ENCODE assay signal across 9 cellular contexts in genomic region chr16:66511615-66512500, GRCh38. TPM values are rescaled to one million over a fixed set of nuclear protein-coding genes. Genes with fewer than 3 reads are reported as not detected.
DNase-seq lines count a peak whose midpoint lies in the region; ATAC-seq and TF ChIP-seq lines count a peak whose summit lies in the region.
"Had no signal": no experiment of that assay in that cellular context is flagged by ENCODE, and none has a peak within 500 bp of the region (broad histone marks: within the 10 kb centered on the region; RNA-seq: fewer than 3 reads in every experiment).

No MANE protein-coding gene starts in this region.

- H3K79me2 ChIP-seq in hepatocyte = no peaks in the 10 kb centered on the region

- H3K9me3 ChIP-seq in hepatocyte (ENCODE audit: low read depth) = no peaks in the 10 kb centered on the region
- no peaks in the 10 kb centered on the region for H3K9me3 ChIP-seq in suprapubic skin

- no peak for TF ChIP-seq POLR2A in suprapubic skin (IDR thresholded peaks at IDR 0.05)

- H3K4me2 ChIP-seq in hepatocyte = no peak overlapping the region
- H3K4me2 ChIP-seq: KMS-11 had no signal

- H2AFZ ChIP-seq in hepatocyte = no peak overlapping the region

- TF ChIP-seq CTCF in hepatocyte (IDR thresholded peaks at IDR 0.05; ENCODE audit: poor library complexity) = no peak
- TF ChIP-seq CTCF in suprapubic skin (IDR thresholded peaks at IDR 0.05) = peak in 1 of 2 donors; percentile 15

- no peak for ATAC-seq in GM21526 (IDR thresholded peaks at IDR 0.05; ENCODE audit: low FRiP score, unreplicated experiment)
- no peak for ATAC-seq in HG02623 (IDR thresholded peaks at IDR 0.05; ENCODE audit: unreplicated experiment)

- H4K20me1 ChIP-seq in hepatocyte (ENCODE audit: insufficient read depth, poor library complexity, severe bottlenecking) = no peaks in the 10 kb centered on the region

- no peak for TF ChIP-seq EP300 in suprapubic skin (IDR thresholded peaks at IDR 0.05)

- H3K27me3 ChIP-seq in hepatocyte (no peaks in the 10 kb centered on the region), suprapubic skin (no peaks in the 10 kb centered on the region)

- no peaks in the 10 kb centered on the region for H3K9me2 ChIP-seq in hepatocyte (replicated peaks; ENCODE audit: insufficient read depth)

- peaks cover 5% of the 10 kb centered on the region for H3K4me1 ChIP-seq in hepatocyte (ENCODE audit: insufficient read depth)
- H3K4me1 ChIP-seq in suprapubic skin = peaks cover 81% of the 10 kb centered on the region

- no peaks in the 10 kb centered on the region for H3K36me3 ChIP-seq in hepatocyte (replicated peaks; ENCODE audit: insufficient read depth, low read depth)
- H3K36me3 ChIP-seq in suprapubic skin = peaks cover 7% of the 10 kb centered on the region

- H3K4me3 ChIP-seq in hepatocyte (no peak overlapping the region), suprapubic skin (no peak overlapping the region)

- H3K27ac ChIP-seq in adipose tissue (ENCODE audit: low read depth, low read length) (peak overlapping the region; percentile 69), hepatocyte (peak overlapping the region; percentile 37), suprapubic skin (peak overlapping the region; percentile 66)
- H3K27ac ChIP-seq: KMS-11 had no signal

- WGBS in adipose tissue, 3 donors = 49 to 59% (median 57%) methylated on average over 13 of the region's 13 CpGs
- 73% methylated on average over 13 of the region's 13 CpGs for WGBS in hepatocyte (ENCODE audit: low lambda C conversion rate, missing lambda C conversion rate)
- WGBS in suprapubic skin = 30% methylated on average over 13 of the region's 13 CpGs

- DNase-seq in HT1080 (ENCODE audit: low read depth) (peak; percentile 50), hepatocyte (ENCODE audit: low spot score) (no peak), suprapubic skin (ENCODE audit: low spot score in 2 of 2) (no peak), NCI-H524 treated with DMSO at 0.1 percent for 48 hours (lab: John Stamatoyannopoulos, UW) (no peak)
- no peak for DNase-seq in stimulated activated CD4-positive, alpha-beta T cell treated with anti-CD3 and anti-CD28 coated beads, Interleukin-2, amount 100 ng/mL, for 24 hours

RNA-seq across cellular contexts. Expression of gene TK2, which starts 38.1 kb away (rescaled TPM):
- 9.7 and 10.5 TPM in 2 replicates for total RNA-seq in HT1080 (2014; rRNA removed; shearing (Covaris generic))
- 9.6 and 11.2 TPM in 2 replicates for polyA plus RNA-seq in HT1080 (2015; cell fraction: cytosol; rRNA removed)
- polyA plus RNA-seq in HT1080 (2015; cell fraction: nucleus; rRNA removed) = 12.3 and 13.5 TPM in 2 replicates
- polyA plus RNA-seq in adipose tissue (10 to 100 TPM; 15.7 to 38.8 (median 37.2) TPM), hepatocyte (10.1 and 12.5 TPM in 2 replicates)
- total RNA-seq in hepatocyte (14.3 and 15.9 TPM in 2 replicates), suprapubic skin (10 to 100 TPM; 13.6 to 27.0 (median 19.7) TPM)

RNA-seq across cellular contexts. Expression of gene CKLF, which starts 40.5 kb away (rescaled TPM):
- total RNA-seq in HT1080 (2014; rRNA removed; shearing (Covaris generic)) = 78.1 and 100 TPM in 2 replicates
- 67.9 and 79.1 TPM in 2 replicates for polyA plus RNA-seq in HT1080 (2015; cell fraction: cytosol; rRNA removed)
- polyA plus RNA-seq in HT1080 (2015; cell fraction: nucleus; rRNA removed) = 21.3 and 24.0 TPM in 2 replicates
- polyA plus RNA-seq in adipose tissue (10 to 100 TPM; 18.7 to 60.9 (median 46.2) TPM), hepatocyte (50.7 and 53.5 TPM in 2 replicates)
- total RNA-seq in hepatocyte (39.9 and 69.1 TPM in 2 replicates), suprapubic skin (10 to 100 TPM; 15.4 to 33.7 (median 21.4) TPM)

RNA-seq across cellular contexts. Expression of gene CMTM1, which starts 54.4 kb away (rescaled TPM):
- total RNA-seq in HT1080 (2014; rRNA removed; shearing (Covaris generic)) = 6.5 and 8.7 TPM in 2 replicates
- 0.78 and 2.0 TPM in 2 replicates for polyA plus RNA-seq in HT1080 (2015; cell fraction: cytosol; rRNA removed)
- 1.5 and 2.8 TPM in 2 replicates for polyA plus RNA-seq in HT1080 (2015; cell fraction: nucleus; rRNA removed)
- polyA plus RNA-seq in adipose tissue (under 1 TPM; 0.21 to 0.67 (median 0.45) TPM), hepatocyte (1.8 and 2.9 TPM in 2 replicates)
- total RNA-seq in hepatocyte (1.4 TPM in 1 of 2 replicates, not detected in the other), suprapubic skin (1 to 10 TPM in 3 of 4 donors, under 1 TPM in 1; 0.97 to 1.6 (median 1.5) TPM)
